Comparison of ENCODE assay signal across 1 cellular context in the genomic region with DNA sequence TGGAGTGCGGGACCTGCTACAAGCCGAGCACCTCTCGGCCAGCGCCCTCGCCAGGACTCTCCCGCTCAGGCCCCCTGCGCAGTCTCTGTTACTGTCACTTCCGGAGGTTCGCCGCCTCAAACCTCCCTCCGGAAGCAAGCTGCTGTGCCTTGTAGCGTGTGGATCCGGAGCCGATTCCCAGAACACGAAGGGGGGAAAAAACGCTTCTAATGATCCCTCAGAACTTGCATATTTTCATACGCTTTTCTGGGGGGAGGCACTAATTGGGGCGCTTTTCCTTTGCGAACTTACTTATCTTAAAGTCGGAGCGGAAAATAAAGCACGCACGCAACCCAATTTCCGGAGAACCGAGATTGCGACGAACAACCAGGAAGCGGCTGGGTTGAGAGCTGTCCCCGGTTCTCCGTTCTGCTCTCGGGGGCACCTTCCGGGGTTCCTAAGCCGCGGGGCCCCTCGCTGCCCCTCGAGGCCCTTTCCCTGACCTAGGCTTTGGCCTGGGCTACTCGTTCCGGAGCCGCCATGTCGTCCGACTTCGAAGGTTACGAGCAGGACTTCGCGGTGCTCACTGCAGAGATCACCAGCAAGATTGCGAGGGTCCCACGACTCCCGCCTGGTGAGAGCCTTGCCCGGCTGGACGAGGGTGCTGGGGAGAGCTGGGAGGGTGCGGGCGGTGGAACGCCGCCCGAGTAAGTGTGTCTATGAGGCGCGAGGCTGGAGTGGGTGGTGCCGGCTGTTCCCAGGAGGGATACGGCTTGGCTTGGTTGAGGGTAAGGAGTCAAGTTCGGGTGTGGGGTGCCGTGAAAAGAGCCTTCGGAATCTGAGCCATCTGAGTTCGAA.
A peak's percentile ranks its signal among the peaks of the same experiment; 100 is the strongest.
TF ChIP-seq lines count a peak whose summit lies in the region.

A gene (plus strand): TSS at position 361 of the 837 bp plus-strand sequence. CDS start 159 bp downstream, at position 520.
A gene with protein sequence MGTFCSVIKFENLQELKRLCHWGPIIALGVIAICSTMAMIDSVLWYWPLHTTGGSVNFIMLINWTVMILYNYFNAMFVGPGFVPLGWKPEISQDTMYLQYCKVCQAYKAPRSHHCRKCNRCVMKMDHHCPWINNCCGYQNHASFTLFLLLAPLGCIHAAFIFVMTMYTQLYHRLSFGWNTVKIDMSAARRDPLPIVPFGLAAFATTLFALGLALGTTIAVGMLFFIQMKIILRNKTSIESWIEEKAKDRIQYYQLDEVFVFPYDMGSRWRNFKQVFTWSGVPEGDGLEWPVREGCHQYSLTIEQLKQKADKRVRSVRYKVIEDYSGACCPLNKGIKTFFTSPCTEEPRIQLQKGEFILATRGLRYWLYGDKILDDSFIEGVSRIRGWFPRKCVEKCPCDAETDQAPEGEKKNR (minus strand): TSS at position 60 of the 837 bp plus-strand sequence. CDS start 1,478 bp downstream, outside the sequence.

TF ChIP-seq in HepG2, 621 proteins besides CTCF, POLR2A, EP300 and RAD21 (continued from another document and continues in another):
- TF ChIP-seq, protein P1, sequence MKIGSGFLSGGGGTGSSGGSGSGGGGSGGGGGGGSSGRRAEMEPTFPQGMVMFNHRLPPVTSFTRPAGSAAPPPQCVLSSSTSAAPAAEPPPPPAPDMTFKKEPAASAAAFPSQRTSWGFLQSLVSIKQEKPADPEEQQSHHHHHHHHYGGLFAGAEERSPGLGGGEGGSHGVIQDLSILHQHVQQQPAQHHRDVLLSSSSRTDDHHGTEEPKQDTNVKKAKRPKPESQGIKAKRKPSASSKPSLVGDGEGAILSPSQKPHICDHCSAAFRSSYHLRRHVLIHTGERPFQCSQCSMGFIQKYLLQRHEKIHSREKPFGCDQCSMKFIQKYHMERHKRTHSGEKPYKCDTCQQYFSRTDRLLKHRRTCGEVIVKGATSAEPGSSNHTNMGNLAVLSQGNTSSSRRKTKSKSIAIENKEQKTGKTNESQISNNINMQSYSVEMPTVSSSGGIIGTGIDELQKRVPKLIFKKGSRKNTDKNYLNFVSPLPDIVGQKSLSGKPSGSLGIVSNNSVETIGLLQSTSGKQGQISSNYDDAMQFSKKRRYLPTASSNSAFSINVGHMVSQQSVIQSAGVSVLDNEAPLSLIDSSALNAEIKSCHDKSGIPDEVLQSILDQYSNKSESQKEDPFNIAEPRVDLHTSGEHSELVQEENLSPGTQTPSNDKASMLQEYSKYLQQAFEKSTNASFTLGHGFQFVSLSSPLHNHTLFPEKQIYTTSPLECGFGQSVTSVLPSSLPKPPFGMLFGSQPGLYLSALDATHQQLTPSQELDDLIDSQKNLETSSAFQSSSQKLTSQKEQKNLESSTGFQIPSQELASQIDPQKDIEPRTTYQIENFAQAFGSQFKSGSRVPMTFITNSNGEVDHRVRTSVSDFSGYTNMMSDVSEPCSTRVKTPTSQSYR (CRISPR knock-in tag; IDR thresholded peaks at IDR 0.05; ENCODE audit: borderline replicate concordance): no peak
- no peak; the same call in 1 of the 2 replicates for TF ChIP-seq U2AF2 (IDR thresholded peaks at IDR 0.05; ENCODE audit: low read depth, low read length)
- no peak for TF ChIP-seq ZNF660 (CRISPR knock-in tag; IDR thresholded peaks at IDR 0.05; ENCODE audit: borderline replicate concordance, low read depth)
- TF ChIP-seq ISL2 (CRISPR knock-in tag; IDR thresholded peaks at IDR 0.05): no peak
- TF ChIP-seq, protein P2, sequence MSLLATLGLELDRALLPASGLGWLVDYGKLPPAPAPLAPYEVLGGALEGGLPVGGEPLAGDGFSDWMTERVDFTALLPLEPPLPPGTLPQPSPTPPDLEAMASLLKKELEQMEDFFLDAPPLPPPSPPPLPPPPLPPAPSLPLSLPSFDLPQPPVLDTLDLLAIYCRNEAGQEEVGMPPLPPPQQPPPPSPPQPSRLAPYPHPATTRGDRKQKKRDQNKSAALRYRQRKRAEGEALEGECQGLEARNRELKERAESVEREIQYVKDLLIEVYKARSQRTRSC (CRISPR knock-in tag; IDR thresholded peaks at IDR 0.05; ENCODE audit: low read depth): no peak
- peak; percentile 45; the same call in 1 of the 2 replicates for TF ChIP-seq NR2F6 (IDR thresholded peaks at IDR 0.05)
- TF ChIP-seq NR2F6 (CRISPR knock-in tag; IDR thresholded peaks at IDR 0.05): no peak
- peak; percentile 83; the same call in 1 of the 2 replicates for TF ChIP-seq HOXA5 (CRISPR knock-in tag; IDR thresholded peaks at IDR 0.05)
- TF ChIP-seq ZNF674 (CRISPR knock-in tag; IDR thresholded peaks at IDR 0.05; ENCODE audit: low read depth): no peak
- no peak for TF ChIP-seq ATF7-NPFF (CRISPR knock-in tag; IDR thresholded peaks at IDR 0.05; ENCODE audit: low read depth)
- TF ChIP-seq SNRNP70 (IDR thresholded peaks at IDR 0.05; ENCODE audit: low read depth, low read length): no peak
- TF ChIP-seq SOX13 (IDR thresholded peaks at IDR 0.05): no peak
- no peak; a peak in 1 of 4 replicates for TF ChIP-seq SOX13 (CRISPR knock-in tag; conservative IDR thresholded peaks at IDR 0.05 in 1 of 2, IDR thresholded peaks at IDR 0.05 in 1 of 2)
- TF ChIP-seq, protein P3, sequence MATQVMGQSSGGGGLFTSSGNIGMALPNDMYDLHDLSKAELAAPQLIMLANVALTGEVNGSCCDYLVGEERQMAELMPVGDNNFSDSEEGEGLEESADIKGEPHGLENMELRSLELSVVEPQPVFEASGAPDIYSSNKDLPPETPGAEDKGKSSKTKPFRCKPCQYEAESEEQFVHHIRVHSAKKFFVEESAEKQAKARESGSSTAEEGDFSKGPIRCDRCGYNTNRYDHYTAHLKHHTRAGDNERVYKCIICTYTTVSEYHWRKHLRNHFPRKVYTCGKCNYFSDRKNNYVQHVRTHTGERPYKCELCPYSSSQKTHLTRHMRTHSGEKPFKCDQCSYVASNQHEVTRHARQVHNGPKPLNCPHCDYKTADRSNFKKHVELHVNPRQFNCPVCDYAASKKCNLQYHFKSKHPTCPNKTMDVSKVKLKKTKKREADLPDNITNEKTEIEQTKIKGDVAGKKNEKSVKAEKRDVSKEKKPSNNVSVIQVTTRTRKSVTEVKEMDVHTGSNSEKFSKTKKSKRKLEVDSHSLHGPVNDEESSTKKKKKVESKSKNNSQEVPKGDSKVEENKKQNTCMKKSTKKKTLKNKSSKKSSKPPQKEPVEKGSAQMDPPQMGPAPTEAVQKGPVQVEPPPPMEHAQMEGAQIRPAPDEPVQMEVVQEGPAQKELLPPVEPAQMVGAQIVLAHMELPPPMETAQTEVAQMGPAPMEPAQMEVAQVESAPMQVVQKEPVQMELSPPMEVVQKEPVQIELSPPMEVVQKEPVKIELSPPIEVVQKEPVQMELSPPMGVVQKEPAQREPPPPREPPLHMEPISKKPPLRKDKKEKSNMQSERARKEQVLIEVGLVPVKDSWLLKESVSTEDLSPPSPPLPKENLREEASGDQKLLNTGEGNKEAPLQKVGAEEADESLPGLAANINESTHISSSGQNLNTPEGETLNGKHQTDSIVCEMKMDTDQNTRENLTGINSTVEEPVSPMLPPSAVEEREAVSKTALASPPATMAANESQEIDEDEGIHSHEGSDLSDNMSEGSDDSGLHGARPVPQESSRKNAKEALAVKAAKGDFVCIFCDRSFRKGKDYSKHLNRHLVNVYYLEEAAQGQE (IDR thresholded peaks at IDR 0.05; ENCODE audit: borderline replicate concordance in 1 of 2, low read depth in 1 of 2, low read length in 2 of 2): peak in 1 of 2 experiments; percentile 23; a peak in 1 of 4 replicates
- peak; percentile 17; the same call in 1 of the 2 replicates for TF ChIP-seq MED1 (CRISPR knock-in tag; IDR thresholded peaks at IDR 0.05)
- no peak; the same call in 1 of the 2 replicates for TF ChIP-seq PAWR (CRISPR knock-in tag; IDR thresholded peaks at IDR 0.05; ENCODE audit: borderline replicate concordance)
- no peak for TF ChIP-seq CCAR2 (optimal IDR thresholded peaks at IDR 0.05; ENCODE audit: low read depth, low read length)
- no peak for TF ChIP-seq ZNF607 (CRISPR knock-in tag; IDR thresholded peaks at IDR 0.05; ENCODE audit: borderline replicate concordance)
- TF ChIP-seq, protein P4, sequence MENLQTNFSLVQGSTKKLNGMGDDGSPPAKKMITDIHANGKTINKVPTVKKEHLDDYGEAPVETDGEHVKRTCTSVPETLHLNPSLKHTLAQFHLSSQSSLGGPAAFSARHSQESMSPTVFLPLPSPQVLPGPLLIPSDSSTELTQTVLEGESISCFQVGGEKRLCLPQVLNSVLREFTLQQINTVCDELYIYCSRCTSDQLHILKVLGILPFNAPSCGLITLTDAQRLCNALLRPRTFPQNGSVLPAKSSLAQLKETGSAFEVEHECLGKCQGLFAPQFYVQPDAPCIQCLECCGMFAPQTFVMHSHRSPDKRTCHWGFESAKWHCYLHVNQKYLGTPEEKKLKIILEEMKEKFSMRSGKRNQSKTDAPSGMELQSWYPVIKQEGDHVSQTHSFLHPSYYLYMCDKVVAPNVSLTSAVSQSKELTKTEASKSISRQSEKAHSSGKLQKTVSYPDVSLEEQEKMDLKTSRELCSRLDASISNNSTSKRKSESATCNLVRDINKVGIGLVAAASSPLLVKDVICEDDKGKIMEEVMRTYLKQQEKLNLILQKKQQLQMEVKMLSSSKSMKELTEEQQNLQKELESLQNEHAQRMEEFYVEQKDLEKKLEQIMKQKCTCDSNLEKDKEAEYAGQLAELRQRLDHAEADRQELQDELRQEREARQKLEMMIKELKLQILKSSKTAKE (CRISPR knock-in tag; IDR thresholded peaks at IDR 0.05; ENCODE audit: borderline replicate concordance): no peak
- no peak for TF ChIP-seq HES4 (CRISPR knock-in tag; IDR thresholded peaks at IDR 0.05; ENCODE audit: borderline replicate concordance)
- no peak for TF ChIP-seq ZNF629 (CRISPR knock-in tag; conservative IDR thresholded peaks at IDR 0.05)
- TF ChIP-seq, protein P5, sequence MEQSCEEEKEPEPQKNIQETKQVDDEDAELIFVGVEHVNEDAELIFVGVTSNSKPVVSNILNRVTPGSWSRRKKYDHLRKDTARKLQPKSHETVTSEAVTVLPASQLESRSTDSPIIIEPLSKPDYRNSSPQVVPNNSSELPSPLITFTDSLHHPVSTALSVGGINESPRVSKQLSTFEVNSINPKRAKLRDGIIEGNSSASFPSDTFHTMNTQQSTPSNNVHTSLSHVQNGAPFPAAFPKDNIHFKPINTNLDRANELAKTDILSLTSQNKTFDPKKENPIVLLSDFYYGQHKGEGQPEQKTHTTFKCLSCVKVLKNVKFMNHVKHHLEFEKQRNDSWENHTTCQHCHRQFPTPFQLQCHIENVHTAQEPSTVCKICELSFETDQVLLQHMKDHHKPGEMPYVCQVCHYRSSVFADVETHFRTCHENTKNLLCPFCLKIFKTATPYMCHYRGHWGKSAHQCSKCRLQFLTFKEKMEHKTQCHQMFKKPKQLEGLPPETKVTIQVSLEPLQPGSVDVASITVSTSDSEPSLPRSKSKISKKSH (CRISPR knock-in tag; IDR thresholded peaks at IDR 0.05; ENCODE audit: borderline replicate concordance): peak; percentile 59; the same call in 1 of the 2 replicates
- TF ChIP-seq RELA (CRISPR knock-in tag; IDR thresholded peaks at IDR 0.05): no peak
- no peak for TF ChIP-seq ZNF747 (CRISPR knock-in tag; IDR thresholded peaks at IDR 0.05; ENCODE audit: borderline replicate concordance)
- TF ChIP-seq, protein P6, sequence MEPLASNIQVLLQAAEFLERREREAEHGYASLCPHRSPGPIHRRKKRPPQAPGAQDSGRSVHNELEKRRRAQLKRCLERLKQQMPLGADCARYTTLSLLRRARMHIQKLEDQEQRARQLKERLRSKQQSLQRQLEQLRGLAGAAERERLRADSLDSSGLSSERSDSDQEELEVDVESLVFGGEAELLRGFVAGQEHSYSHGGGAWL (CRISPR knock-in tag; IDR thresholded peaks at IDR 0.05): peak; percentile 46; the same call in 1 of the 2 replicates
- TF ChIP-seq, protein P7, sequence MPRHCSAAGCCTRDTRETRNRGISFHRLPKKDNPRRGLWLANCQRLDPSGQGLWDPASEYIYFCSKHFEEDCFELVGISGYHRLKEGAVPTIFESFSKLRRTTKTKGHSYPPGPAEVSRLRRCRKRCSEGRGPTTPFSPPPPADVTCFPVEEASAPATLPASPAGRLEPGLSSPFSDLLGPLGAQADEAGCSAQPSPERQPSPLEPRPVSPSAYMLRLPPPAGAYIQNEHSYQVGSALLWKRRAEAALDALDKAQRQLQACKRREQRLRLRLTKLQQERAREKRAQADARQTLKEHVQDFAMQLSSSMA (CRISPR knock-in tag; IDR thresholded peaks at IDR 0.05): peak; percentile 46; the same call in 1 of the 2 replicates
- TF ChIP-seq EED (CRISPR knock-in tag; IDR thresholded peaks at IDR 0.05): peak; percentile 9; the same call in 1 of the 2 replicates
- TF ChIP-seq, protein P8, sequence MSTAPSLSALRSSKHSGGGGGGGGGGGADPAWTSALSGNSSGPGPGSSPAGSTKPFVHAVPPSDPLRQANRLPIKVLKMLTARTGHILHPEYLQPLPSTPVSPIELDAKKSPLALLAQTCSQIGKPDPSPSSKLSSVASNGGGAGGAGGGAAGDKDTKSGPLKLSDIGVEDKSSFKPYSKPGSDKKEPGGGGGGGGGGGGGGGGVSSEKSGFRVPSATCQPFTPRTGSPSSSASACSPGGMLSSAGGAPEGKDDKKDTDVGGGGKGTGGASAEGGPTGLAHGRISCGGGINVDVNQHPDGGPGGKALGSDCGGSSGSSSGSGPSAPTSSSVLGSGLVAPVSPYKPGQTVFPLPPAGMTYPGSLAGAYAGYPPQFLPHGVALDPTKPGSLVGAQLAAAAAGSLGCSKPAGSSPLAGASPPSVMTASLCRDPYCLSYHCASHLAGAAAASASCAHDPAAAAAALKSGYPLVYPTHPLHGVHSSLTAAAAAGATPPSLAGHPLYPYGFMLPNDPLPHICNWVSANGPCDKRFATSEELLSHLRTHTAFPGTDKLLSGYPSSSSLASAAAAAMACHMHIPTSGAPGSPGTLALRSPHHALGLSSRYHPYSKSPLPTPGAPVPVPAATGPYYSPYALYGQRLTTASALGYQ (CRISPR knock-in tag; IDR thresholded peaks at IDR 0.05): no peak
- no peak for TF ChIP-seq NFRKB (IDR thresholded peaks at IDR 0.05)
- no peak for TF ChIP-seq ZNF263 (CRISPR knock-in tag; IDR thresholded peaks at IDR 0.05)
- TF ChIP-seq, protein P9, sequence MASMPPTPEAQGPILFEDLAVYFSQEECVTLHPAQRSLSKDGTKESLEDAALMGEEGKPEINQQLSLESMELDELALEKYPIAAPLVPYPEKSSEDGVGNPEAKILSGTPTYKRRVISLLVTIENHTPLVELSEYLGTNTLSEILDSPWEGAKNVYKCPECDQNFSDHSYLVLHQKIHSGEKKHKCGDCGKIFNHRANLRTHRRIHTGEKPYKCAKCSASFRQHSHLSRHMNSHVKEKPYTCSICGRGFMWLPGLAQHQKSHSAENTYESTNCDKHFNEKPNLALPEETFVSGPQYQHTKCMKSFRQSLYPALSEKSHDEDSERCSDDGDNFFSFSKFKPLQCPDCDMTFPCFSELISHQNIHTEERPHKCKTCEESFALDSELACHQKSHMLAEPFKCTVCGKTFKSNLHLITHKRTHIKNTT (CRISPR knock-in tag; IDR thresholded peaks at IDR 0.05): no peak
- peak; percentile 44; the same call in 1 of the 2 replicates for TF ChIP-seq CBX5 (CRISPR knock-in tag; IDR thresholded peaks at IDR 0.05; ENCODE audit: borderline replicate concordance)
- TF ChIP-seq, protein P10, sequence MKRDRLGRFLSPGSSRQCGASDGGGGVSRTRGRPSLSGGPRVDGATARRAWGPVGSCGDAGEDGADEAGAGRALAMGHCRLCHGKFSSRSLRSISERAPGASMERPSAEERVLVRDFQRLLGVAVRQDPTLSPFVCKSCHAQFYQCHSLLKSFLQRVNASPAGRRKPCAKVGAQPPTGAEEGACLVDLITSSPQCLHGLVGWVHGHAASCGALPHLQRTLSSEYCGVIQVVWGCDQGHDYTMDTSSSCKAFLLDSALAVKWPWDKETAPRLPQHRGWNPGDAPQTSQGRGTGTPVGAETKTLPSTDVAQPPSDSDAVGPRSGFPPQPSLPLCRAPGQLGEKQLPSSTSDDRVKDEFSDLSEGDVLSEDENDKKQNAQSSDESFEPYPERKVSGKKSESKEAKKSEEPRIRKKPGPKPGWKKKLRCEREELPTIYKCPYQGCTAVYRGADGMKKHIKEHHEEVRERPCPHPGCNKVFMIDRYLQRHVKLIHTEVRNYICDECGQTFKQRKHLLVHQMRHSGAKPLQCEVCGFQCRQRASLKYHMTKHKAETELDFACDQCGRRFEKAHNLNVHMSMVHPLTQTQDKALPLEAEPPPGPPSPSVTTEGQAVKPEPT (CRISPR knock-in tag; IDR thresholded peaks at IDR 0.05; ENCODE audit: low read depth): no peak; the same call in 1 of the 2 replicates
